ENCODE assay signal across 20 cellular contexts in the genomic region with DNA sequence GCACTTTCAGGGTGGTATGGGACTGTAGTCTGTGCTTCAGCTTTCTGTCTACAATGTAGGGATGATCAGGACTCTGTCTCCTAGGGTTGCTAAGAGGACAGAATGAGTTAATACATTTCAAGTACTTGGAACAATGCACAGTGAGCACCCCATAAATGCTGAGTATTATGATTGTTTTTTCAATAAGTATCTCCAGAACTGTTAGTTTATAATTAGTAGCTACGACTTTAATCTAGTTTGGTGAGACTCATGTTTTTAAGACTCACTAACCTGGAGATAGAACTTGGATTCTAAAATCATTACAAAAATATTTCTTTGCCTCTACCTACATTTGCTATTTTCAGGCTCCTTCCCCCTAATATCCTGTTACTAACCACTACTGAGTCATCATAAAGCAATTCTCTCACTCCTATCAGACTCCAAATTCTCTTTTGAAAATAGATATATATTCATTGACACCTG.
A peak's percentile ranks its signal among the peaks of the same experiment; 100 is the strongest.
DNase-seq lines count a peak whose midpoint lies in the region; ATAC-seq and TF ChIP-seq lines count a peak whose summit lies in the region.
"Had no signal": no experiment of that assay in that cellular context is flagged by ENCODE, and none has a peak within 500 bp of the region (broad histone marks: within the 10 kb centered on the region; RNA-seq: fewer than 3 reads in every experiment).

No MANE protein-coding gene starts in this region.

- H3K9me3 Mint-ChIP-seq in activated T-helper 17 cell treated with anti-CD3 and anti-CD28 coated beads, Interleukin-2, amount 50 U/mL, for 72 hours = no peaks in the 10 kb centered on the region
- H3K9me3 Mint-ChIP-seq: activated T-cell treated with anti-CD3 and anti-CD28 coated beads, Interleukin-2, amount 50 U/mL, for 72 hours; stimulated activated naive CD8-positive, alpha-beta T cell treated with anti-CD3 and anti-CD28 coated beads, Interleukin-15, amount 100 ng/mL, for 72 hours had no signal

- TF ChIP-seq CTCF in epithelial cell of esophagus (IDR thresholded peaks at IDR 0.05; ENCODE audit: insufficient read depth, low read depth, low read length, missing control alignments) = no peak

- H3K27me3 Mint-ChIP-seq in activated T-helper 17 cell treated with anti-CD3 and anti-CD28 coated beads, Interleukin-2, amount 50 U/mL, for 72 hours = peaks cover 7% of the 10 kb centered on the region

- no peaks in the 10 kb centered on the region for H3K36me3 Mint-ChIP-seq in activated T-helper 17 cell treated with anti-CD3 and anti-CD28 coated beads, Interleukin-2, amount 50 U/mL, for 72 hours (ENCODE audit: low read depth)

- no peak overlapping the region for H3K4me3 Mint-ChIP-seq in activated T-helper 17 cell treated with anti-CD3 and anti-CD28 coated beads, Interleukin-2, amount 50 U/mL, for 72 hours
- H3K4me3 Mint-ChIP-seq: activated T-cell treated with anti-CD3 and anti-CD28 coated beads, Interleukin-2, amount 50 U/mL, for 72 hours; stimulated activated naive CD8-positive, alpha-beta T cell treated with anti-CD3 and anti-CD28 coated beads, Interleukin-15, amount 100 ng/mL, for 72 hours had no signal

- DNase-seq in ELR (ENCODE audit: low read depth) (peak; percentile 73), RKO (ENCODE audit: low spot score) (peak; percentile 59), epithelial cell of esophagus (ENCODE audit: low read depth) (peak; percentile 52), renal cortical epithelial cell (ENCODE audit: low read depth) (peak; percentile 25), NCI-H2081 treated with DMSO at 0.1 percent for 48 hours (lab: John Stamatoyannopoulos, UW) (no peak)
- DNase-seq: activated CD4-positive, alpha-beta T cell treated with anti-CD3 and anti-CD28 coated beads, Interleukin-2, amount 50 U/mL, for 4 hours; activated T-cell treated with anti-CD3 and anti-CD28 coated beads, Interleukin-2, amount 50 U/mL, for 72 hours; amygdala; dorsolateral prefrontal cortex; H7; Karpas-422; NCI-H1694; NCI-H526 treated with DMSO at 0.1 percent for 48 hours; small intestine; stimulated activated naive CD8-positive, alpha-beta T cell treated with anti-CD3 and anti-CD28 coated beads, Interleukin-15, amount 100 ng/mL, for 72 hours had no signal

- no peaks in the 10 kb centered on the region for H3K4me1 Mint-ChIP-seq in activated T-helper 17 cell treated with anti-CD3 and anti-CD28 coated beads, Interleukin-2, amount 50 U/mL, for 72 hours
- H3K4me1 Mint-ChIP-seq: stimulated activated naive CD8-positive, alpha-beta T cell treated with anti-CD3 and anti-CD28 coated beads, Interleukin-15, amount 100 ng/mL, for 72 hours had no signal

- ATAC-seq in activated T-helper 17 cell treated with anti-CD3 and anti-CD28 coated beads, Interleukin-2, amount 50 U/mL, for 72 hours (replicated peaks) = no peak
- ATAC-seq in HG02840 (IDR thresholded peaks at IDR 0.05; ENCODE audit: low FRiP score, unreplicated experiment) = no peak
- ATAC-seq in HG02588 (IDR thresholded peaks at IDR 0.05; ENCODE audit: unreplicated experiment) = no peak
- ATAC-seq: activated T-cell treated with anti-CD3 and anti-CD28 coated beads, Interleukin-2, amount 50 U/mL, for 72 hours; Right ventricle myocardium inferior; stimulated activated naive CD8-positive, alpha-beta T cell treated with anti-CD3 and anti-CD28 coated beads, Interleukin-15, amount 100 ng/mL, for 72 hours had no signal

- H3K4me3 ChIP-seq in epithelial cell of esophagus (ENCODE audit: low read length) = no peak overlapping the region
- H3K4me3 ChIP-seq: BLaER1 treated with 17β-estradiol and CSF1 and Interleukin-3, amounts not matched to agents 10 nM and 100 nM; dorsolateral prefrontal cortex had no signal

- no peak overlapping the region for H3K27ac Mint-ChIP-seq in activated T-helper 17 cell treated with anti-CD3 and anti-CD28 coated beads, Interleukin-2, amount 50 U/mL, for 72 hours
- H3K27ac Mint-ChIP-seq: activated T-cell treated with anti-CD3 and anti-CD28 coated beads, Interleukin-2, amount 50 U/mL, for 72 hours; stimulated activated naive CD8-positive, alpha-beta T cell treated with anti-CD3 and anti-CD28 coated beads, Interleukin-15, amount 100 ng/mL, for 72 hours had no signal
